In the genomic region with DNA sequence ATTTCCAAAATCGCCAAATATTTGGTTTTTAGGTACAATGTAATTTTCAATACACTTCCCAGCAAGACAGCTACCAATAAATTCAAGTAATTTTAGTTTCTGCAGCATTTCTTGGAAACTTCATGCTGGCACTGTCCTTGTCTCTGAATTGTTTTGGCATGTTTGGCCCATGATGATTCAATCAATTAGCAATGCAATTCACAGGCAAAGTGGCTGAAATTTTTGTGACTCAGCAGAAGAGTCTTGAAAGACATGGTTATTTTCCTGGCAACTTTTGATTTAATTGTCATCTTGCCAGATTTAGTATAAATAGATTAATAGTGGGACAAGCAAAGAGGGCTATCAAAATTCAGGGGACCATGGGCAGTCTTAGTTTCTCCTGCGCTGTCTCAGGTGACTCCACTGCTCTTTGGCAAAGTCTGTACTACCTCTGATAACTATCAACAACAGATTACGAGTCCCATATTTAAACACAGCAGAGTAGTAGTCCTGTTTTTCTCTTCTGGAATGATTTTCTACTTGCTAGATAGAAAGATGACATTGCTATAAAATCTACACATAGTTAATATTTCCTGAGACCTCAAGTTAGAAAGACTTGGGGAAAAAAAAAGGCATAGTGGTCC, we compare ENCODE assay signal across 13 cellular contexts.
DNase-seq lines count a peak whose midpoint lies in the region; ATAC-seq, FAIRE-seq and TF ChIP-seq lines count a peak whose summit lies in the region.
"Had no signal": no experiment of that assay in that cellular context is flagged by ENCODE, and none has a peak within 500 bp of the region (broad histone marks: within the 10 kb centered on the region; RNA-seq: fewer than 3 reads in every experiment).

No MANE protein-coding gene starts in this region.

- POLR2A ChIA-PET in A673 (lab: Charles Lee; ENCODE audit: low non-redundant PET): no interaction called here
- POLR2A ChIA-PET in activated CD4-positive, alpha-beta T cell treated with anti-CD3 and anti-CD28 coated beads, Interleukin-2, amount 10 ng/mL, durations not matched to agents 7 days and 5 days (lab: Charles Lee): no interaction called here

- H3K9me2 ChIP-seq in MM.1S (replicated peaks; ENCODE audit: insufficient read depth, low read length): no peaks in the 10 kb centered on the region

- H3K79me2 ChIP-seq in MM.1S (ENCODE audit: low read length): no peaks in the 10 kb centered on the region

- H3K4me2 ChIP-seq in MM.1S (ENCODE audit: low read depth, low read length): no peak overlapping the region

- no peak overlapping the region for H3K9ac ChIP-seq in iPS-18a (ENCODE audit: low read length)
- H3K9ac ChIP-seq in MM.1S (ENCODE audit: low read length): no peak overlapping the region

- H3K36me3 ChIP-seq in A673 (ENCODE audit: insufficient read depth, low read length, poor library complexity, severe bottlenecking) (no peaks in the 10 kb centered on the region), iPS-18a (ENCODE audit: control insufficient read depth, low read depth, low read length) (no peaks in the 10 kb centered on the region), MM.1S (replicated peaks; ENCODE audit: insufficient read depth, low read length) (no peaks in the 10 kb centered on the region)
- H3K36me3 ChIP-seq: left ventricle myocardium inferior had no signal

- H3K27me3 Mint-ChIP-seq in brain: no peaks in the 10 kb centered on the region
- peaks cover 2% of the 10 kb centered on the region for H3K27me3 Mint-ChIP-seq in activated CD4-positive, alpha-beta T cell treated with anti-CD3 and anti-CD28 coated beads, Interleukin-2, amount 10 ng/mL, durations not matched to agents 7 days and 5 days

- BruUV-seq in A673 (replicated peaks; lab: Mats Ljungman, UMichigan): no TSS peak

- DNase-seq in A673 (ENCODE audit: low spot score): peak; percentile 68
- peak; percentile 52 for DNase-seq in HTR-8/SVneo (ENCODE audit: insufficient read length, low spot score)
- DNase-seq in activated CD4-positive, alpha-beta T cell treated with anti-CD3 and anti-CD28 coated beads, Interleukin-2, amount 10 ng/mL, durations not matched to agents 7 days and 5 days: no peak
- no peak for DNase-seq in MM.1S
- no peak for DNase-seq in SKM-1 treated with dmso at 0.1 percent for 144 hours (lab: John Stamatoyannopoulos, UW; ENCODE audit: unreplicated experiment)
- DNase-seq: AML-193, GF-D8, left ventricle myocardium inferior, NCI-H1694 had no signal

- H3K4me3 ChIP-seq in A673 (ENCODE audit: low read depth, low read length, poor library complexity, severe bottlenecking) (no peak overlapping the region), iPS-18a (ENCODE audit: low read length) (no peak overlapping the region), MM.1S (ENCODE audit: low read length) (no peak overlapping the region)
- H3K4me3 ChIP-seq: left ventricle myocardium inferior had no signal

- CTCF ChIA-PET in A673 (lab: Charles Lee): no interaction called here
- CTCF ChIA-PET in activated CD4-positive, alpha-beta T cell treated with anti-CD3 and anti-CD28 coated beads, Interleukin-2, amount 10 ng/mL, durations not matched to agents 7 days and 5 days (lab: Charles Lee): no interaction called here

- peak overlapping the region in 1 of 5 experiments; percentile 38 for H3K4me3 Mint-ChIP-seq in brain
- H3K4me3 Mint-ChIP-seq in activated CD4-positive, alpha-beta T cell treated with anti-CD3 and anti-CD28 coated beads, Interleukin-2, amount 10 ng/mL, durations not matched to agents 7 days and 5 days: no peak overlapping the region

- no peak overlapping the region for H2AFZ ChIP-seq in MM.1S (ENCODE audit: low read length)

- H3K36me3 Mint-ChIP-seq in brain: peaks cover 4% of the 10 kb centered on the region
- no peaks in the 10 kb centered on the region for H3K36me3 Mint-ChIP-seq in activated CD4-positive, alpha-beta T cell treated with anti-CD3 and anti-CD28 coated beads, Interleukin-2, amount 10 ng/mL, durations not matched to agents 7 days and 5 days (ENCODE audit: low read depth)

- H3K27me3 ChIP-seq in A673 (replicated peaks; ENCODE audit: insufficient read depth, low read depth, low read length, poor library complexity) (no peaks in the 10 kb centered on the region), iPS-18a (ENCODE audit: control insufficient read depth, insufficient read depth, low read length) (no peaks in the 10 kb centered on the region), MM.1S (replicated peaks; ENCODE audit: insufficient read depth, low read length) (no peaks in the 10 kb centered on the region)

- H3K4me1 ChIP-seq in A673 (ENCODE audit: insufficient read depth, low read length, poor library complexity, severe bottlenecking) (peaks cover 24% of the 10 kb centered on the region), iPS-18a (ENCODE audit: control insufficient read depth, low read depth, low read length) (peaks cover 14% of the 10 kb centered on the region), MM.1S (ENCODE audit: low read length) (no peaks in the 10 kb centered on the region)

- no peaks in the 10 kb centered on the region for H3K9me3 ChIP-seq in A673 (ENCODE audit: low read depth, low read length, poor library complexity, severe bottlenecking)
- no peaks in the 10 kb centered on the region for H3K9me3 ChIP-seq in iPS-18a (ENCODE audit: control insufficient read depth, low read depth, low read length)
- no peaks in the 10 kb centered on the region for H3K9me3 ChIP-seq in MM.1S (replicated peaks; ENCODE audit: insufficient read depth, low read length)

- H3F3A ChIP-seq in MM.1S (ENCODE audit: insufficient read depth, low read length): no peaks in the 10 kb centered on the region

- no peak for FAIRE-seq in HTR-8/SVneo (lab: Jason Lieb, UNC)

- H3K9me3 Mint-ChIP-seq in brain: peaks cover 0 to 9% (median 3%) of the 10 kb centered on the region in 5 experiments
- H3K9me3 Mint-ChIP-seq in activated CD4-positive, alpha-beta T cell treated with anti-CD3 and anti-CD28 coated beads, Interleukin-2, amount 10 ng/mL, durations not matched to agents 7 days and 5 days: no peaks in the 10 kb centered on the region
- H3K9me3 Mint-ChIP-seq: activated T-helper 2 cell treated with anti-CD3 and anti-CD28 coated beads, Interferon-gamma antibody, Interleukin-2, Interleukin-4, amounts not matched to agents 10 μg/mL and 5 μg/mL and 100 μg/mL, durations not matched to agents 14 hours and 24 hours and 36 hours had no signal

- H3K4me1 Mint-ChIP-seq in brain: peaks cover 13% of the 10 kb centered on the region
- peaks cover 7% of the 10 kb centered on the region for H3K4me1 Mint-ChIP-seq in activated CD4-positive, alpha-beta T cell treated with anti-CD3 and anti-CD28 coated beads, Interleukin-2, amount 10 ng/mL, durations not matched to agents 7 days and 5 days

- TF ChIP-seq CTCF in A673 (conservative IDR thresholded peaks at IDR 0.05; ENCODE audit: low read depth, low read length) (no peak), brain (conservative IDR thresholded peaks at IDR 0.05) (no peak), MM.1S (IDR thresholded peaks at IDR 0.05; ENCODE audit: low read length) (no peak)

- H3K27ac ChIP-seq in A673 (ENCODE audit: low read depth, low read length, poor library complexity, severe bottlenecking): peak overlapping the region; percentile 48
- H3K27ac ChIP-seq in iPS-18a (ENCODE audit: low read length): peak overlapping the region; percentile 68
- no peak overlapping the region for H3K27ac ChIP-seq in MM.1S (ENCODE audit: low read length)
- H3K27ac ChIP-seq: left ventricle myocardium inferior had no signal

- intact Hi-C loops in A673 (cut with micrococcal nuclease; ENCODE audit: unreplicated experiment): no loop called here

- H3K27ac Mint-ChIP-seq in brain: peak overlapping the region in 3 of 5 experiments; percentile 34 to 64 (median 36)
- no peak overlapping the region for H3K27ac Mint-ChIP-seq in activated CD4-positive, alpha-beta T cell treated with anti-CD3 and anti-CD28 coated beads, Interleukin-2, amount 10 ng/mL, durations not matched to agents 7 days and 5 days
- H3K27ac Mint-ChIP-seq: activated T-helper 2 cell treated with anti-CD3 and anti-CD28 coated beads, Interferon-gamma antibody, Interleukin-2, Interleukin-4, amounts not matched to agents 10 μg/mL and 5 μg/mL and 100 μg/mL, durations not matched to agents 14 hours and 24 hours and 36 hours had no signal

- H4K20me1 ChIP-seq in MM.1S (ENCODE audit: insufficient read depth, low read length): no peaks in the 10 kb centered on the region

- no peak for ATAC-seq in HG02852 (IDR thresholded peaks at IDR 0.05; ENCODE audit: unreplicated experiment)

Comparison
In these comparisons a context has a peak if more than half of its experiments do, and no peak if none do; other contexts are left out.
1. DNase-seq: peak in A673 (single experiment) and HTR-8/SVneo (single experiment); none in activated CD4-positive, alpha-beta T cell treated with anti-CD3 and anti-CD28 coated beads, Interleukin-2, amount 10 ng/mL, durations not matched to agents 7 days and 5 days (single experiment), MM.1S (single experiment) and SKM-1 treated with dmso at 0.1 percent for 144 hours (single experiment).